20 cellular contexts compared by ENCODE assay signal in genomic region chr20:62959998-62960436, GRCh38. TPM values are rescaled to one million over a fixed set of nuclear protein-coding genes. Genes with fewer than 3 reads are reported as not detected.
DNase-seq lines count a peak whose midpoint lies in the region; ATAC-seq, FAIRE-seq and TF ChIP-seq lines count a peak whose summit lies in the region.
"Had no signal": no experiment of that assay in that cellular context is flagged by ENCODE, and none has a peak within 500 bp of the region (broad histone marks: within the 10 kb centered on the region; RNA-seq: fewer than 3 reads in every experiment).

No MANE protein-coding gene starts in this region.

- H3K18ac ChIP-seq in H1 (ENCODE audit: extremely low read depth, low read length) = no peak overlapping the region; the same call in 1 of the 2 replicates

- H3K36me3 ChIP-seq in HEK293 (ENCODE audit: control insufficient read depth in 2 of 2, insufficient read depth in 1 of 2, low read length in 2 of 2) (no peaks in the 10 kb centered on the region), H1 (ENCODE audit: control insufficient read depth in 2 of 4, insufficient read depth in 4 of 4, low read length in 3 of 4) (peaks cover 3 to 13% (median 5%) of the 10 kb centered on the region in 4 experiments; a peak in 5 of 8 replicates)
- H3K36me3 ChIP-seq: BE2C had no signal

- H3K4me3 ChIP-seq in HEK293 (ENCODE audit: low read depth, low read length) (no peak overlapping the region), H1 (ENCODE audit: extremely low read depth in 1 of 4, insufficient read depth in 2 of 4, low read depth in 3 of 4, low read length in 4 of 4) (no peak overlapping the region)
- H3K4me3 ChIP-seq: GM23248 had no signal

- H4K91ac ChIP-seq in H1 (replicated peaks; ENCODE audit: insufficient read length, low read length) = no peak overlapping the region

- peaks cover 3% of the 10 kb centered on the region; the same call in 1 of the 2 replicates for H3K79me1 ChIP-seq in H1 (ENCODE audit: low read depth, low read length)

- H3K27ac ChIP-seq in HEK293 (ENCODE audit: extremely low read depth, low read depth, low read length) (no peak overlapping the region), H1 (ENCODE audit: low read depth, low read length) (no peak overlapping the region)
- H3K27ac ChIP-seq: GM23248 had no signal

- H2BK120ac ChIP-seq in H1 (replicated peaks; ENCODE audit: low read depth, low read length) = no peak overlapping the region

- H3K27ac Mint-ChIP-seq in activated CD8-positive, alpha-beta T cell treated with anti-CD3 and anti-CD28 coated beads, Interleukin-2, amount 10 ng/mL, durations not matched to agents 7 days and 5 days = peak overlapping the region; percentile 63
- no peak overlapping the region for H3K27ac Mint-ChIP-seq in activated CD8-positive, alpha-beta T cell treated with anti-CD3 and anti-CD28 coated beads for 36 hours
- peak overlapping the region; percentile 68 for H3K27ac Mint-ChIP-seq in stimulated activated effector memory CD8-positive, alpha-beta T cell treated with anti-CD3 and anti-CD28 coated beads, Interleukin-12 subunit alpha, Interleukin-12 subunit beta, amount 100 ng/mL, for 72 hours
- H3K27ac Mint-ChIP-seq in activated CD4-positive, alpha-beta T cell treated with anti-CD3 and anti-CD28 coated beads, Interleukin-2, amount 10 ng/mL, durations not matched to agents 7 days and 5 days = no peak overlapping the region
- H3K27ac Mint-ChIP-seq: HFFc6 had no signal

- H3K4me1 ChIP-seq in HEK293 (ENCODE audit: control insufficient read depth, insufficient read depth, low read length) (no peaks in the 10 kb centered on the region), H1 (replicated peaks in 1 of 4; ENCODE audit: control insufficient read depth in 3 of 4, insufficient read depth in 4 of 4, low read length in 3 of 4) (peaks cover 0 to 5% (median 0%) of the 10 kb centered on the region in 4 experiments; a peak in 2 of 7 replicates)

- no peak for ATAC-seq in activated CD8-positive, alpha-beta T cell treated with anti-CD3 and anti-CD28 coated beads, Interleukin-2, amount 10 ng/mL, durations not matched to agents 7 days and 5 days
- no peak for ATAC-seq in activated CD8-positive, alpha-beta T cell treated with anti-CD3 and anti-CD28 coated beads for 36 hours
- no peak for ATAC-seq in stimulated activated effector memory CD8-positive, alpha-beta T cell treated with anti-CD3 and anti-CD28 coated beads, Interleukin-12 subunit alpha, Interleukin-12 subunit beta, amount 100 ng/mL, for 72 hours

- H3K14ac ChIP-seq in H1 (ENCODE audit: insufficient read length) = no peak overlapping the region

- H3K27me3 Mint-ChIP-seq in activated CD8-positive, alpha-beta T cell treated with anti-CD3 and anti-CD28 coated beads, Interleukin-2, amount 10 ng/mL, durations not matched to agents 7 days and 5 days (ENCODE audit: low read depth) = no peaks in the 10 kb centered on the region
- H3K27me3 Mint-ChIP-seq in activated CD8-positive, alpha-beta T cell treated with anti-CD3 and anti-CD28 coated beads for 36 hours = no peaks in the 10 kb centered on the region
- H3K27me3 Mint-ChIP-seq in activated CD4-positive, alpha-beta T cell treated with anti-CD3 and anti-CD28 coated beads, Interleukin-2, amount 10 ng/mL, durations not matched to agents 7 days and 5 days = no peaks in the 10 kb centered on the region

- 92% methylated on average over 20 of the region's 20 CpGs; no CpG with 5 or more reads in 1 of the 2 experiments for WGBS in H1 (ENCODE audit: extremely low coverage in 1 of 2, insufficient coverage in 1 of 2, insufficient read length in 1 of 2, insufficient replicate concordance in 2 of 2, low coverage in 1 of 2, low lambda C conversion rate in 2 of 2, missing lambda C conversion rate in 1 of 2), 2 experiments

- H3K4me2 ChIP-seq in H1 (ENCODE audit: insufficient read depth in 1 of 2, low read depth in 2 of 2, low read length in 2 of 2) = no peak overlapping the region

- H4K20me1 ChIP-seq in H1 (replicated peaks in 1 of 2; ENCODE audit: control insufficient read depth in 1 of 2, insufficient read depth in 2 of 2, low read length in 2 of 2) = peaks cover 2 to 18% of the 10 kb centered on the region in 2 experiments

- H3K4ac ChIP-seq in H1 (replicated peaks; ENCODE audit: insufficient read length, low read depth, low read length) = no peak overlapping the region

- H3K4me1 Mint-ChIP-seq in activated CD8-positive, alpha-beta T cell treated with anti-CD3 and anti-CD28 coated beads, Interleukin-2, amount 10 ng/mL, durations not matched to agents 7 days and 5 days (ENCODE audit: low read depth) = peaks cover 25% of the 10 kb centered on the region
- H3K4me1 Mint-ChIP-seq in activated CD8-positive, alpha-beta T cell treated with anti-CD3 and anti-CD28 coated beads for 36 hours (ENCODE audit: low read depth) = peaks cover 11% of the 10 kb centered on the region
- H3K4me1 Mint-ChIP-seq in stimulated activated effector memory CD8-positive, alpha-beta T cell treated with anti-CD3 and anti-CD28 coated beads, Interleukin-12 subunit alpha, Interleukin-12 subunit beta, amount 100 ng/mL, for 72 hours = no peaks in the 10 kb centered on the region
- peaks cover 11% of the 10 kb centered on the region for H3K4me1 Mint-ChIP-seq in activated CD4-positive, alpha-beta T cell treated with anti-CD3 and anti-CD28 coated beads, Interleukin-2, amount 10 ng/mL, durations not matched to agents 7 days and 5 days

- H2BK12ac ChIP-seq in H1 (ENCODE audit: low read depth, low read length) = 0 out of 2 replicates have a peak overlapping the region, but pooled peaks have one; percentile 33

- H3K4me3 Mint-ChIP-seq in activated CD8-positive, alpha-beta T cell treated with anti-CD3 and anti-CD28 coated beads, Interleukin-2, amount 10 ng/mL, durations not matched to agents 7 days and 5 days = no peak overlapping the region
- no peak overlapping the region for H3K4me3 Mint-ChIP-seq in activated CD8-positive, alpha-beta T cell treated with anti-CD3 and anti-CD28 coated beads for 36 hours
- no peak overlapping the region for H3K4me3 Mint-ChIP-seq in stimulated activated effector memory CD8-positive, alpha-beta T cell treated with anti-CD3 and anti-CD28 coated beads, Interleukin-12 subunit alpha, Interleukin-12 subunit beta, amount 100 ng/mL, for 72 hours
- no peak overlapping the region for H3K4me3 Mint-ChIP-seq in activated CD4-positive, alpha-beta T cell treated with anti-CD3 and anti-CD28 coated beads, Interleukin-2, amount 10 ng/mL, durations not matched to agents 7 days and 5 days
- H3K4me3 Mint-ChIP-seq: HFFc6 had no signal

- no peak for TF ChIP-seq EP300 in H1 (IDR thresholded peaks at IDR 0.05; ENCODE audit: borderline replicate concordance in 1 of 2, low read depth in 2 of 2, low read length in 2 of 2)

- no peaks in the 10 kb centered on the region for H3K9me3 ChIP-seq in HEK293 (ENCODE audit: control insufficient read depth, insufficient read depth, low read depth, low read length)
- no peaks in the 10 kb centered on the region for H3K9me3 ChIP-seq in H1 (ENCODE audit: insufficient read depth in 2 of 2, low read depth in 1 of 2, low read length in 1 of 2)
- H3K9me3 ChIP-seq: BE2C had no signal

- no peak for TF ChIP-seq RAD21 in H1 (IDR thresholded peaks at IDR 0.05 in 1 of 2, conservative IDR thresholded peaks at IDR 0.05 in 1 of 2; ENCODE audit: low read depth in 2 of 2, low read length in 2 of 2)

- no peak overlapping the region for H3K23ac ChIP-seq in H1 (ENCODE audit: insufficient read length)

- intact Hi-C loops in activated CD8-positive, alpha-beta T cell treated with anti-CD3 and anti-CD28 coated beads for 36 hours (cut with micrococcal nuclease) = loop anchor here (10.0 kb wide), 1 partner anchor 55 kb away; no protein-coding TSS in a partner anchor

- H2AFZ ChIP-seq in H1 (ENCODE audit: low read length) = no peak overlapping the region
- H2AFZ ChIP-seq: GM23248 had no signal

- no peak overlapping the region for H2AK5ac ChIP-seq in H1 (ENCODE audit: low read depth, low read length)

- no peak overlapping the region for H4K8ac ChIP-seq in H1 (ENCODE audit: extremely low read depth, insufficient read depth, low read length)

- H4K5ac ChIP-seq in H1 (ENCODE audit: insufficient read length, low read depth, low read length) = no peak overlapping the region

- H3K36me3 Mint-ChIP-seq in activated CD8-positive, alpha-beta T cell treated with anti-CD3 and anti-CD28 coated beads, Interleukin-2, amount 10 ng/mL, durations not matched to agents 7 days and 5 days (ENCODE audit: low read depth) = peaks cover 29% of the 10 kb centered on the region
- peaks cover 27% of the 10 kb centered on the region for H3K36me3 Mint-ChIP-seq in activated CD8-positive, alpha-beta T cell treated with anti-CD3 and anti-CD28 coated beads for 36 hours (ENCODE audit: low read depth)
- peaks cover 4% of the 10 kb centered on the region for H3K36me3 Mint-ChIP-seq in stimulated activated effector memory CD8-positive, alpha-beta T cell treated with anti-CD3 and anti-CD28 coated beads, Interleukin-12 subunit alpha, Interleukin-12 subunit beta, amount 100 ng/mL, for 72 hours
- peaks cover 2% of the 10 kb centered on the region for H3K36me3 Mint-ChIP-seq in activated CD4-positive, alpha-beta T cell treated with anti-CD3 and anti-CD28 coated beads, Interleukin-2, amount 10 ng/mL, durations not matched to agents 7 days and 5 days (ENCODE audit: low read depth)

- DNase-seq in activated CD8-positive, alpha-beta T cell treated with anti-CD3 and anti-CD28 coated beads, Interleukin-2, amount 10 ng/mL, durations not matched to agents 7 days and 5 days = no peak
- DNase-seq in activated CD8-positive, alpha-beta T cell treated with anti-CD3 and anti-CD28 coated beads for 36 hours = no peak
- DNase-seq in H1 (ENCODE audit: low read depth in 1 of 2, low spot score in 2 of 2) (no peak), NCI-H1436 treated with DMSO at 0.1 percent for 48 hours (lab: John Stamatoyannopoulos, UW) (no peak), SIG-M5 (lab: John Stamatoyannopoulos, UW) (no peak)
- DNase-seq in stimulated activated effector memory CD8-positive, alpha-beta T cell treated with anti-CD3 and anti-CD28 coated beads, Interleukin-12 subunit alpha, Interleukin-12 subunit beta, amount 100 ng/mL, for 72 hours (ENCODE audit: low spot score in 2 of 2) = no peak
- no peak for DNase-seq in activated CD4-positive, alpha-beta T cell treated with anti-CD3 and anti-CD28 coated beads, Interleukin-2, amount 10 ng/mL, durations not matched to agents 7 days and 5 days
- DNase-seq: 8988T, DND-41, GM23248, HFFc6, Karpas-422, MM.1S, NCI-H1105, NCI-H1694 treated with DMSO at 0.1 percent for 48 hours, NCI-H2107, NCI-H226 had no signal

- no peaks in the 10 kb centered on the region for H3K9me3 Mint-ChIP-seq in activated CD8-positive, alpha-beta T cell treated with anti-CD3 and anti-CD28 coated beads, Interleukin-2, amount 10 ng/mL, durations not matched to agents 7 days and 5 days (ENCODE audit: insufficient read depth)
- no peaks in the 10 kb centered on the region for H3K9me3 Mint-ChIP-seq in activated CD8-positive, alpha-beta T cell treated with anti-CD3 and anti-CD28 coated beads for 36 hours
- H3K9me3 Mint-ChIP-seq in stimulated activated effector memory CD8-positive, alpha-beta T cell treated with anti-CD3 and anti-CD28 coated beads, Interleukin-12 subunit alpha, Interleukin-12 subunit beta, amount 100 ng/mL, for 72 hours = no peaks in the 10 kb centered on the region
- no peaks in the 10 kb centered on the region for H3K9me3 Mint-ChIP-seq in activated CD4-positive, alpha-beta T cell treated with anti-CD3 and anti-CD28 coated beads, Interleukin-2, amount 10 ng/mL, durations not matched to agents 7 days and 5 days
- H3K9me3 Mint-ChIP-seq: HFFc6 had no signal

- H2BK5ac ChIP-seq in H1 (ENCODE audit: low read depth, low read length) = no peak overlapping the region

- H3K56ac ChIP-seq in H1 (replicated peaks; ENCODE audit: insufficient read length, low read depth, low read length) = no peak overlapping the region

- H3K27me3 ChIP-seq in H1 (replicated peaks in 1 of 4; ENCODE audit: control insufficient read depth in 3 of 4, extremely low read depth in 1 of 4, insufficient read depth in 3 of 4, low read length in 3 of 4) = no peaks in the 10 kb centered on the region
- H3K27me3 ChIP-seq: BE2C had no signal

- no peaks in the 10 kb centered on the region for H3K23me2 ChIP-seq in H1 (ENCODE audit: low read depth, low read length)

- POLR2A ChIA-PET in activated CD8-positive, alpha-beta T cell treated with anti-CD3 and anti-CD28 coated beads, Interleukin-2, amount 10 ng/mL, durations not matched to agents 7 days and 5 days (lab: Charles Lee) = no interaction called here
- POLR2A ChIA-PET in activated CD8-positive, alpha-beta T cell treated with anti-CD3 and anti-CD28 coated beads for 36 hours (lab: Charles Lee) = interaction anchor here (0.5 to 2.1 kb wide), 5 partner anchors 8 to 63 kb away, joined by 3 to 10 read pairs (median 4); no protein-coding TSS in a partner anchor
- POLR2A ChIA-PET in HEK293 (lab: Yijun Ruan, JAX) = interaction anchor here (1.0 kb wide), 1 partner anchor 12 kb away, joined by 3 read pairs; no protein-coding TSS in a partner anchor
- POLR2A ChIA-PET in H1 (lab: Charles Lee; ENCODE audit: partially characterized antibody) = interaction anchor here (0.9 to 1.3 kb wide), 3 partner anchors 10 to 71 kb away, joined by 3 to 7 read pairs (median 3); no protein-coding TSS in a partner anchor
- POLR2A ChIA-PET in activated CD4-positive, alpha-beta T cell treated with anti-CD3 and anti-CD28 coated beads, Interleukin-2, amount 10 ng/mL, durations not matched to agents 7 days and 5 days (lab: Charles Lee) = no interaction called here

- H2BK15ac ChIP-seq in H1 (ENCODE audit: low read length) = peak overlapping the region; percentile 83; the same call in 1 of the 2 replicates

- peaks cover 0 to 7% of the 10 kb centered on the region in 2 experiments; a peak in 1 of 4 replicates for H3K79me2 ChIP-seq in H1 (ENCODE audit: control insufficient read depth in 1 of 2, insufficient read depth in 2 of 2, low read length in 2 of 2)

- H3K9ac ChIP-seq in H1 (replicated peaks in 1 of 4; ENCODE audit: extremely low read depth in 1 of 4, low read depth in 3 of 4, low read length in 3 of 4) = no peak overlapping the region
- H3K9ac ChIP-seq: GM23248 had no signal

- FAIRE-seq in H1 (lab: Jason Lieb, UNC) = no peak
- FAIRE-seq: RCC 7860 had no signal

- CTCF ChIA-PET in activated CD8-positive, alpha-beta T cell treated with anti-CD3 and anti-CD28 coated beads, Interleukin-2, amount 10 ng/mL, durations not matched to agents 7 days and 5 days (lab: Charles Lee) = interaction anchor here (1.0 to 1.5 kb wide), 2 partner anchors 13 to 42 kb away, joined by 4 read pairs; no protein-coding TSS in a partner anchor
- CTCF ChIA-PET in activated CD8-positive, alpha-beta T cell treated with anti-CD3 and anti-CD28 coated beads for 36 hours (lab: Charles Lee) = interaction anchor here (0.7 to 3.2 kb wide), 2 partner anchors 13 to 66 kb away, joined by 3 to 13 read pairs; no protein-coding TSS in a partner anchor
- CTCF ChIA-PET in HEK293 (lab: Yijun Ruan, JAX) = interaction anchor here (0.6 to 2.2 kb wide), 3 partner anchors 12 to 60 kb away, joined by 3 to 5 read pairs (median 3); no protein-coding TSS in a partner anchor
- CTCF ChIA-PET in H1 (lab: Charles Lee; ENCODE audit: partially characterized antibody) = interaction anchor here (0.8 to 1.9 kb wide), 6 partner anchors 10 to 220 kb away, joined by 4 to 9 read pairs (median 4); no protein-coding TSS in a partner anchor
- CTCF ChIA-PET in activated CD4-positive, alpha-beta T cell treated with anti-CD3 and anti-CD28 coated beads, Interleukin-2, amount 10 ng/mL, durations not matched to agents 7 days and 5 days (lab: Charles Lee) = interaction anchor here (1.5 to 2.0 kb wide), 2 partner anchors 13 to 49 kb away, joined by 3 to 7 read pairs; no protein-coding TSS in a partner anchor

- H2BK20ac ChIP-seq in H1 (ENCODE audit: low read length) = no peak overlapping the region

- TF ChIP-seq POLR2A in H1 (IDR thresholded peaks at IDR 0.05; ENCODE audit: control extremely low read depth in 1 of 2, low read depth in 2 of 2, low read length in 2 of 2) = no peak

- no peak for TF ChIP-seq CTCF in activated CD8-positive, alpha-beta T cell treated with anti-CD3 and anti-CD28 coated beads for 36 hours (IDR thresholded peaks at IDR 0.05)
- TF ChIP-seq CTCF in HEK293 (tag by site-specific recombination; IDR thresholded peaks at IDR 0.05) (no peak), H1 (IDR thresholded peaks at IDR 0.05; ENCODE audit: control extremely low read depth in 1 of 3, insufficient read depth in 1 of 3, low read depth in 1 of 3, low read length in 3 of 3) (no peak)

RNA-seq across cellular contexts. Expression of gene SLC17A9, which starts 7.5 kb away (rescaled TPM):
- 10 to 100 TPM; 57.8 to 69.7 TPM for total RNA-seq in activated CD8-positive, alpha-beta T cell treated with anti-CD3 and anti-CD28 coated beads, Interleukin-2, amount 10 ng/mL, durations not matched to agents 7 days and 5 days
- 10 to 100 TPM; 78.5 to 78.7 TPM for total RNA-seq in activated CD8-positive, alpha-beta T cell treated with anti-CD3 and anti-CD28 coated beads for 36 hours
- total RNA-seq in H1 (2021; fragmentation: NEBNext Ultra II Directional; extraction: Animal tissue kit (Norgen Biotek cat#: 25700)) = 31.1 and 35.2 TPM in 2 replicates
- 23.5 and 39.6 TPM in 2 replicates for polyA plus RNA-seq in H1 (2011; rRNA removed)
- 26.0 TPM for polyA plus RNA-seq in H1 (2011; cell fraction: cytosol; rRNA removed)
- polyA plus RNA-seq in H1 (2011; cell fraction: nucleus; rRNA removed) = 178 TPM
- polyA plus RNA-seq in H1 (2012, experiment 1 of 2) = 15.9 to 29.2 TPM (median 25.3 TPM) in 4 replicates
- polyA plus RNA-seq in H1 (2012, experiment 2 of 2) = 17.4 TPM
- polyA plus RNA-seq in H1 (2013, experiment 1 of 2) = 44.3 TPM
- 44.7 TPM for polyA plus RNA-seq in H1 (2013, experiment 2 of 2)
- polyA minus RNA-seq in H1 (2011; rRNA and poly(A)+ RNA removed) = 6.0 and 6.5 TPM in 2 replicates
- polyA minus RNA-seq in H1 (2011; cell fraction: cytosol; rRNA and poly(A)+ RNA removed) = 10.4 TPM
- 14.7 TPM for polyA minus RNA-seq in H1 (2011; cell fraction: nucleus; rRNA and poly(A)+ RNA removed)
- total RNA-seq in activated CD4-positive, alpha-beta T cell treated with anti-CD3 and anti-CD28 coated beads, Interleukin-2, amount 10 ng/mL, durations not matched to agents 7 days and 5 days = 10 to 100 TPM; 11.6 to 12.6 TPM

RNA-seq across cellular contexts. Expression of gene GID8, which starts 22.1 kb away (rescaled TPM):
- 10 to 100 TPM; 37.3 to 39.7 TPM for total RNA-seq in activated CD8-positive, alpha-beta T cell treated with anti-CD3 and anti-CD28 coated beads, Interleukin-2, amount 10 ng/mL, durations not matched to agents 7 days and 5 days
- 10 to 100 TPM; 39.2 to 42.2 TPM for total RNA-seq in activated CD8-positive, alpha-beta T cell treated with anti-CD3 and anti-CD28 coated beads for 36 hours
- total RNA-seq in H1 (2021; fragmentation: NEBNext Ultra II Directional; extraction: Animal tissue kit (Norgen Biotek cat#: 25700)) = 72.9 and 73.1 TPM in 2 replicates
- polyA plus RNA-seq in H1 (2011; rRNA removed) = 39.7 and 40.7 TPM in 2 replicates
- 44.1 TPM for polyA plus RNA-seq in H1 (2011; cell fraction: cytosol; rRNA removed)
- polyA plus RNA-seq in H1 (2011; cell fraction: nucleus; rRNA removed) = 33.3 TPM
- polyA plus RNA-seq in H1 (2012, experiment 1 of 2) = 43.9 to 48.5 TPM (median 46.8 TPM) in 4 replicates
- polyA plus RNA-seq in H1 (2012, experiment 2 of 2) = 28.5 TPM
- polyA plus RNA-seq in H1 (2013, experiment 1 of 2) = 46.0 TPM
- 45.2 TPM for polyA plus RNA-seq in H1 (2013, experiment 2 of 2)
- 51.3 and 52.9 TPM in 2 replicates for polyA minus RNA-seq in H1 (2011; rRNA and poly(A)+ RNA removed)
- 29.9 TPM for polyA minus RNA-seq in H1 (2011; cell fraction: cytosol; rRNA and poly(A)+ RNA removed)
- 23.9 TPM for polyA minus RNA-seq in H1 (2011; cell fraction: nucleus; rRNA and poly(A)+ RNA removed)
- total RNA-seq in activated CD4-positive, alpha-beta T cell treated with anti-CD3 and anti-CD28 coated beads, Interleukin-2, amount 10 ng/mL, durations not matched to agents 7 days and 5 days = 10 to 100 TPM; 32.5 to 35.1 TPM

RNA-seq across cellular contexts. Expression of gene DIDO1, which starts 33.7 kb away (rescaled TPM):
- total RNA-seq in activated CD8-positive, alpha-beta T cell treated with anti-CD3 and anti-CD28 coated beads, Interleukin-2, amount 10 ng/mL, durations not matched to agents 7 days and 5 days = 10 to 100 TPM; 69.6 to 74.0 TPM
- total RNA-seq in activated CD8-positive, alpha-beta T cell treated with anti-CD3 and anti-CD28 coated beads for 36 hours = 10 to 100 TPM; 45.9 to 47.4 TPM
- 82.8 and 83.2 TPM in 2 replicates for total RNA-seq in H1 (2021; fragmentation: NEBNext Ultra II Directional; extraction: Animal tissue kit (Norgen Biotek cat#: 25700))
- 53.6 and 58.8 TPM in 2 replicates for polyA plus RNA-seq in H1 (2011; rRNA removed)
- 66.3 TPM for polyA plus RNA-seq in H1 (2011; cell fraction: cytosol; rRNA removed)
- 116 TPM for polyA plus RNA-seq in H1 (2011; cell fraction: nucleus; rRNA removed)
- 47.3 to 53.1 TPM (median 49.3 TPM) in 4 replicates for polyA plus RNA-seq in H1 (2012, experiment 1 of 2)
- polyA plus RNA-seq in H1 (2012, experiment 2 of 2) = 13.9 TPM
- polyA plus RNA-seq in H1 (2013, experiment 1 of 2) = 63.3 TPM
- polyA plus RNA-seq in H1 (2013, experiment 2 of 2) = 61.2 TPM
- polyA minus RNA-seq in H1 (2011; rRNA and poly(A)+ RNA removed) = 46.3 and 51.4 TPM in 2 replicates
- polyA minus RNA-seq in H1 (2011; cell fraction: cytosol; rRNA and poly(A)+ RNA removed) = 31.8 TPM
- polyA minus RNA-seq in H1 (2011; cell fraction: nucleus; rRNA and poly(A)+ RNA removed) = 65.1 TPM
- total RNA-seq in activated CD4-positive, alpha-beta T cell treated with anti-CD3 and anti-CD28 coated beads, Interleukin-2, amount 10 ng/mL, durations not matched to agents 7 days and 5 days = 10 to 100 TPM; 78.3 to 79.4 TPM

RNA-seq across cellular contexts. Expression of gene BHLHE23, which starts 46.7 kb away (rescaled TPM):
- not detected for total RNA-seq in activated CD8-positive, alpha-beta T cell treated with anti-CD3 and anti-CD28 coated beads, Interleukin-2, amount 10 ng/mL, durations not matched to agents 7 days and 5 days
- not detected for total RNA-seq in activated CD8-positive, alpha-beta T cell treated with anti-CD3 and anti-CD28 coated beads for 36 hours
- 0.38 and 0.47 TPM in 2 replicates for total RNA-seq in H1 (2021; fragmentation: NEBNext Ultra II Directional; extraction: Animal tissue kit (Norgen Biotek cat#: 25700))
- polyA plus RNA-seq in H1 (2011; rRNA removed) = 0.36 TPM in 1 of 2 replicates, not detected in the other
- polyA plus RNA-seq in H1 (2011; cell fraction: cytosol; rRNA removed) = 0.14 TPM
- polyA plus RNA-seq in H1 (2011; cell fraction: nucleus; rRNA removed) = 0.13 TPM
- not detected in 4 replicates for polyA plus RNA-seq in H1 (2012, experiment 1 of 2)
- polyA plus RNA-seq in H1 (2012, experiment 2 of 2) = not detected
- polyA plus RNA-seq in H1 (2013, experiment 1 of 2) = 0.04 TPM
- polyA plus RNA-seq in H1 (2013, experiment 2 of 2) = 0.09 TPM
- polyA minus RNA-seq in H1 (2011; rRNA and poly(A)+ RNA removed) = not detected in 2 replicates
- 1.0 TPM for polyA minus RNA-seq in H1 (2011; cell fraction: cytosol; rRNA and poly(A)+ RNA removed)
- 0.80 TPM for polyA minus RNA-seq in H1 (2011; cell fraction: nucleus; rRNA and poly(A)+ RNA removed)
- total RNA-seq in activated CD4-positive, alpha-beta T cell treated with anti-CD3 and anti-CD28 coated beads, Interleukin-2, amount 10 ng/mL, durations not matched to agents 7 days and 5 days = not detected
- total RNA-seq: GM23248, HFFc6 had no signal
- polyA plus RNA-seq: GM23248 had no signal

Comparison
In these comparisons a context has a peak if more than half of its experiments do, and no peak if none do; other contexts are left out.
1. H3K27ac Mint-ChIP-seq: peak in activated CD8-positive, alpha-beta T cell treated with anti-CD3 and anti-CD28 coated beads, Interleukin-2, amount 10 ng/mL, durations not matched to agents 7 days and 5 days (single experiment) and stimulated activated effector memory CD8-positive, alpha-beta T cell treated with anti-CD3 and anti-CD28 coated beads, Interleukin-12 subunit alpha, Interleukin-12 subunit beta, amount 100 ng/mL, for 72 hours (single experiment); none in activated CD8-positive, alpha-beta T cell treated with anti-CD3 and anti-CD28 coated beads for 36 hours (single experiment) and activated CD4-positive, alpha-beta T cell treated with anti-CD3 and anti-CD28 coated beads, Interleukin-2, amount 10 ng/mL, durations not matched to agents 7 days and 5 days (single experiment).
2. POLR2A ChIA-PET loops: an anchor here in activated CD8-positive, alpha-beta T cell treated with anti-CD3 and anti-CD28 coated beads for 36 hours (0.5 to 2.1 kb wide), HEK293 (1.0 kb wide) and H1 (0.9 to 1.3 kb wide); none called in activated CD8-positive, alpha-beta T cell treated with anti-CD3 and anti-CD28 coated beads, Interleukin-2, amount 10 ng/mL, durations not matched to agents 7 days and 5 days and activated CD4-positive, alpha-beta T cell treated with anti-CD3 and anti-CD28 coated beads, Interleukin-2, amount 10 ng/mL, durations not matched to agents 7 days and 5 days.